16 cellular contexts compared by ENCODE assay signal in genomic region chr11:123474994-123475393, GRCh38. TPM values are rescaled to one million over a fixed set of nuclear protein-coding genes. Genes with fewer than 3 reads are reported as not detected.
DNase-seq lines count a peak whose midpoint lies in the region; ATAC-seq and TF ChIP-seq lines count a peak whose summit lies in the region.
"Had no signal": no experiment of that assay in that cellular context is flagged by ENCODE, and none has a peak within 500 bp of the region (broad histone marks: within the 10 kb centered on the region; RNA-seq: fewer than 3 reads in every experiment).

No MANE protein-coding gene starts in this region.

- H3K27ac Mint-ChIP-seq in endodermal cell: peak overlapping the region; percentile 61
- H3K27ac Mint-ChIP-seq: CD4-positive, CD25-positive, alpha-beta regulatory T cell; stimulated activated naive CD8-positive, alpha-beta T cell treated with anti-CD3 and anti-CD28 coated beads, Interleukin-15, Interleukin-2, amounts not matched to agents 100 ng/mL and 50 ng/mL, for 24 hours; T-helper 2 cell treated with Interferon-gamma antibody and Interleukin-4, amounts not matched to agents 5 μg/mL and 100 μg/mL, for 36 hours had no signal

- peaks cover 23% of the 10 kb centered on the region for H3K36me3 ChIP-seq in endodermal cell (ENCODE audit: control insufficient read depth, insufficient read depth, low read length)
- H3K36me3 ChIP-seq: ovary had no signal

- DNase-seq in AG09309 (ENCODE audit: low read depth) (peak; percentile 59), M059J (ENCODE audit: low read depth) (peak; percentile 83), endodermal cell (no peak), myocyte (ENCODE audit: low read depth) (peak; percentile 96), NCI-H774 (lab: John Stamatoyannopoulos, UW) (no peak), GM19240 (ENCODE audit: insufficient read length, low spot score) (no peak)
- DNase-seq: activated CD4-positive, alpha-beta T cell treated with anti-CD3 and anti-CD28 coated beads, Interleukin-2, amount 50 U/mL, for 48 hours; CD4-positive, CD25-positive, alpha-beta regulatory T cell; cortex of kidney; glutamatergic neuron; NCI-H2171 treated with DMSO at 0.1 percent for 48 hours; ovary had no signal

- peaks cover 3% of the 10 kb centered on the region for H3K36me3 Mint-ChIP-seq in endodermal cell (ENCODE audit: low read depth)
- H3K36me3 Mint-ChIP-seq: CD4-positive, CD25-positive, alpha-beta regulatory T cell had no signal

- H3K9ac ChIP-seq in endodermal cell (ENCODE audit: extremely low read depth, low read length, poor library complexity, severe bottlenecking): no peak overlapping the region

- H3K4me1 Mint-ChIP-seq in endodermal cell: peaks cover 37% of the 10 kb centered on the region

- H3K27me3 Mint-ChIP-seq in endodermal cell (ENCODE audit: insufficient read depth): no peaks in the 10 kb centered on the region
- H3K27me3 Mint-ChIP-seq: CD4-positive, CD25-positive, alpha-beta regulatory T cell; stimulated activated naive CD8-positive, alpha-beta T cell treated with anti-CD3 and anti-CD28 coated beads, Interleukin-15, Interleukin-2, amounts not matched to agents 100 ng/mL and 50 ng/mL, for 24 hours had no signal

- H3K4me3 ChIP-seq in AG09309 (ENCODE audit: control insufficient read depth, low read depth, low read length) (no peak overlapping the region), endodermal cell (ENCODE audit: low read length) (no peak overlapping the region)
- H3K4me3 ChIP-seq: ovary had no signal

- H3K4me3 Mint-ChIP-seq in endodermal cell: no peak overlapping the region
- H3K4me3 Mint-ChIP-seq: CD4-positive, CD25-positive, alpha-beta regulatory T cell; stimulated activated naive CD8-positive, alpha-beta T cell treated with anti-CD3 and anti-CD28 coated beads, Interleukin-15, Interleukin-2, amounts not matched to agents 100 ng/mL and 50 ng/mL, for 24 hours; T-helper 2 cell treated with Interferon-gamma antibody and Interleukin-4, amounts not matched to agents 5 μg/mL and 100 μg/mL, for 36 hours had no signal

- ATAC-seq in GM18511 (IDR thresholded peaks at IDR 0.05; ENCODE audit: unreplicated experiment) (no peak), HG02678 (IDR thresholded peaks at IDR 0.05; ENCODE audit: unreplicated experiment) (no peak)

- peaks cover 27% of the 10 kb centered on the region for H3K4me1 ChIP-seq in endodermal cell (ENCODE audit: control insufficient read depth, insufficient read depth, low read length)

- no peak overlapping the region for H3K27ac ChIP-seq in endodermal cell (ENCODE audit: low read depth, low read length)

- H3K9me3 Mint-ChIP-seq in endodermal cell: no peaks in the 10 kb centered on the region
- H3K9me3 Mint-ChIP-seq: CD4-positive, CD25-positive, alpha-beta regulatory T cell; stimulated activated naive CD8-positive, alpha-beta T cell treated with anti-CD3 and anti-CD28 coated beads, Interleukin-15, Interleukin-2, amounts not matched to agents 100 ng/mL and 50 ng/mL, for 24 hours; T-helper 2 cell treated with Interferon-gamma antibody and Interleukin-4, amounts not matched to agents 5 μg/mL and 100 μg/mL, for 36 hours had no signal

- WGBS in endodermal cell (ENCODE audit: insufficient coverage in 1 of 2, insufficient read length in 1 of 2), 2 experiments: 84 to 85% methylated on average over 8 of the region's 8 CpGs

- H3K9me3 ChIP-seq in endodermal cell (ENCODE audit: control insufficient read depth, low read length): no peaks in the 10 kb centered on the region
- H3K9me3 ChIP-seq: ovary had no signal

- no peaks in the 10 kb centered on the region for H3K27me3 ChIP-seq in endodermal cell (ENCODE audit: control insufficient read depth, insufficient read depth, low read length, poor library complexity, severe bottlenecking)
- H3K27me3 ChIP-seq: ovary had no signal

- TF ChIP-seq CTCF in AG09309 (IDR thresholded peaks at IDR 0.05; ENCODE audit: control insufficient read depth, insufficient read depth, low read depth, low read length, missing control alignments) (no peak), endodermal cell (conservative IDR thresholded peaks at IDR 0.05) (no peak)

RNA-seq across cellular contexts. Expression of gene GRAMD1B, which starts 44.9 kb away (rescaled TPM):
- total RNA-seq in M059J (2014; rRNA removed; shearing (Covaris generic)): 36.4 and 41.5 TPM in 2 replicates
- total RNA-seq in endodermal cell (10 to 100 TPM; 28.8 to 39.6 TPM), myocyte (27.3 and 52.0 TPM in 2 replicates)
- polyA plus RNA-seq in endodermal cell (2013, experiment 1 of 2): 17.7 TPM
- polyA plus RNA-seq in endodermal cell (2013, experiment 2 of 2): 21.1 TPM
- polyA plus RNA-seq in myocyte (2012): 8.6 TPM

Comparison
In these comparisons a context has a peak if more than half of its experiments do, and no peak if none do; other contexts are left out.
1. DNase-seq: peak in AG09309 (single experiment), M059J (single experiment) and myocyte (single experiment); none in endodermal cell (single experiment), NCI-H774 (single experiment) and GM19240 (single experiment).